31 cellular contexts compared by ENCODE assay signal in the genomic region with DNA sequence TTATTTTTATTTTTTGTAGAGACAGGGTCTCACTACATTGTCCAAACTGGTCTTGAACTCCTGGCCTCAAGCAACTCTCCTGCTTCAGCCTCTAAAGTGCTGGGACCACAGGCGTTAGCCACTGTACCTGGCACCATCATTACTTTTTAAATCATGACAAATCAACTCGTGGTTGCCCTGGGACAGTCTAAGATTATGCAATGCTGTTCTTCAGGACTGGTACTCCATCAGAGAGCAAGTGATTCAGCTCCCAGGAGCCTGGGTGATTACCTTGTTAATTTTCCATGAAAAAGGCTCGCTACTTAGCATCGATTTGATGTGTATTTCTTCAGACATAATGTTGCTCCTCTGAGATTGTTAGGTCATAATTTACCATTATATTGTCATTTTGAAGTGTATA.
"Had no signal": no experiment of that assay in that cellular context is flagged by ENCODE, and none has a peak within 500 bp of the region (broad histone marks: within the 10 kb centered on the region; RNA-seq: fewer than 3 reads in every experiment).

No MANE protein-coding gene starts in this region.

- H3K36me3 ChIP-seq: cardiac muscle cell, WERI-Rb-1 had no signal

- H2AFZ ChIP-seq: PC-9 had no signal

- H3K4me1 Mint-ChIP-seq: activated CD4-positive, alpha-beta memory T cell treated with anti-CD3 and anti-CD28 coated beads, Interleukin-2, amount 10 ng/mL, durations not matched to agents 7 days and 5 days; activated CD8-positive, alpha-beta memory T cell treated with anti-CD3 and anti-CD28 coated beads, Interleukin-2, amount 10 ng/mL, durations not matched to agents 7 days and 5 days; activated naive CD4-positive, alpha-beta T cell treated with anti-CD3 and anti-CD28 coated beads, Interleukin-2, amount 10 ng/mL, durations not matched to agents 7 days and 5 days; activated naive CD8-positive, alpha-beta T cell treated with anti-CD3 and anti-CD28 coated beads, Interleukin-2, amount 50 U/mL, for 24 hours; brain had no signal

- H3K4me2 ChIP-seq: PC-9 had no signal

- H3K27ac ChIP-seq: cardiac muscle cell, PC-9, RWPE1, WERI-Rb-1 had no signal

- H3K4me3 ChIP-seq: cardiac muscle cell, K562, PC-9 had no signal

- H3K27me3 Mint-ChIP-seq: activated CD4-positive, alpha-beta memory T cell treated with anti-CD3 and anti-CD28 coated beads, Interleukin-2, amount 10 ng/mL, durations not matched to agents 7 days and 5 days; activated CD8-positive, alpha-beta memory T cell treated with anti-CD3 and anti-CD28 coated beads, Interleukin-2, amount 10 ng/mL, durations not matched to agents 7 days and 5 days; activated naive CD4-positive, alpha-beta T cell treated with anti-CD3 and anti-CD28 coated beads, Interleukin-2, amount 10 ng/mL, durations not matched to agents 7 days and 5 days; activated naive CD8-positive, alpha-beta T cell treated with anti-CD3 and anti-CD28 coated beads, Interleukin-2, amount 50 U/mL, for 24 hours; brain had no signal

- H3K27me3 ChIP-seq: cardiac muscle cell had no signal

- H3K9me3 Mint-ChIP-seq: activated CD4-positive, alpha-beta memory T cell treated with anti-CD3 and anti-CD28 coated beads, Interleukin-2, amount 10 ng/mL, durations not matched to agents 7 days and 5 days; activated naive CD4-positive, alpha-beta T cell treated with anti-CD3 and anti-CD28 coated beads, Interleukin-2, amount 10 ng/mL, durations not matched to agents 7 days and 5 days; activated naive CD8-positive, alpha-beta T cell treated with anti-CD3 and anti-CD28 coated beads, Interleukin-2, amount 50 U/mL, for 24 hours had no signal

- H3K4me3 Mint-ChIP-seq: activated CD4-positive, alpha-beta memory T cell treated with anti-CD3 and anti-CD28 coated beads, Interleukin-2, amount 10 ng/mL, durations not matched to agents 7 days and 5 days; activated CD8-positive, alpha-beta memory T cell treated with anti-CD3 and anti-CD28 coated beads, Interleukin-2, amount 10 ng/mL, durations not matched to agents 7 days and 5 days; activated naive CD4-positive, alpha-beta T cell treated with anti-CD3 and anti-CD28 coated beads, Interleukin-2, amount 10 ng/mL, durations not matched to agents 7 days and 5 days; activated naive CD8-positive, alpha-beta T cell; activated naive CD8-positive, alpha-beta T cell treated with anti-CD3 and anti-CD28 coated beads, Interleukin-2, amount 50 U/mL, for 24 hours; brain had no signal

- DNase-seq: activated CD4-positive, alpha-beta memory T cell treated with anti-CD3 and anti-CD28 coated beads, Interleukin-2, amount 10 ng/mL, durations not matched to agents 7 days and 5 days; activated CD4-positive, alpha-beta T cell treated with anti-CD3 and anti-CD28 coated beads for 1 hour; activated CD4-positive, alpha-beta T cell treated with anti-CD3 and anti-CD28 coated beads for 48 hours; activated CD4-positive, CD25-positive, alpha-beta regulatory T cell; activated CD8-positive, alpha-beta memory T cell treated with anti-CD3 and anti-CD28 coated beads for 24 hours; activated CD8-positive, alpha-beta memory T cell treated with anti-CD3 and anti-CD28 coated beads, Interleukin-2, amount 10 ng/mL, durations not matched to agents 7 days and 5 days; activated CD8-positive, alpha-beta memory T cell treated with anti-CD3 and anti-CD28 coated beads, Interleukin-2, amount 50 U/mL, for 48 hours; activated effector memory CD4-positive, alpha-beta T cell treated with Interleukin-2 at 50 U/mL for 16 hours; activated naive CD4-positive, alpha-beta T cell treated with anti-CD3 and anti-CD28 coated beads, Interleukin-2, amount 10 ng/mL, durations not matched to agents 7 days and 5 days; activated naive CD8-positive, alpha-beta T cell treated with anti-CD3 and anti-CD28 coated beads, Interleukin-2, amount 50 U/mL, for 24 hours; activated T-cell treated with anti-CD3 and anti-CD28 coated beads, Interleukin-2, amount 50 U/mL, for 48 hours; anterior cingulate cortex; IMR-90; NCI-H1105 treated with DMSO at 0.1 percent for 48 hours; NCI-H1436; NCI-H1694; NCI-H2029; NCI-H510A; NCI-H526; NCI-H748 treated with DMSO at 0.1 percent for 48 hours; PC-9; SIG-M5; SW 1271; T1000; WERI-Rb-1 had no signal

- H3K27ac Mint-ChIP-seq: activated CD4-positive, alpha-beta memory T cell treated with anti-CD3 and anti-CD28 coated beads, Interleukin-2, amount 10 ng/mL, durations not matched to agents 7 days and 5 days; activated CD8-positive, alpha-beta memory T cell treated with anti-CD3 and anti-CD28 coated beads, Interleukin-2, amount 10 ng/mL, durations not matched to agents 7 days and 5 days; activated naive CD4-positive, alpha-beta T cell treated with anti-CD3 and anti-CD28 coated beads, Interleukin-2, amount 10 ng/mL, durations not matched to agents 7 days and 5 days; activated naive CD8-positive, alpha-beta T cell; activated naive CD8-positive, alpha-beta T cell treated with anti-CD3 and anti-CD28 coated beads, Interleukin-2, amount 50 U/mL, for 24 hours; brain had no signal

- ATAC-seq: activated CD8-positive, alpha-beta memory T cell treated with anti-CD3 and anti-CD28 coated beads, Interleukin-2, amount 10 ng/mL, durations not matched to agents 7 days and 5 days; activated naive CD8-positive, alpha-beta T cell treated with anti-CD3 and anti-CD28 coated beads, Interleukin-2, amount 50 U/mL, for 24 hours; K562; Right ventricle myocardium inferior had no signal

- H3K36me3 Mint-ChIP-seq: activated CD8-positive, alpha-beta memory T cell treated with anti-CD3 and anti-CD28 coated beads, Interleukin-2, amount 10 ng/mL, durations not matched to agents 7 days and 5 days; activated naive CD4-positive, alpha-beta T cell treated with anti-CD3 and anti-CD28 coated beads, Interleukin-2, amount 10 ng/mL, durations not matched to agents 7 days and 5 days; activated naive CD8-positive, alpha-beta T cell; brain had no signal
